22 cellular contexts compared by ENCODE assay signal in the genomic region with DNA sequence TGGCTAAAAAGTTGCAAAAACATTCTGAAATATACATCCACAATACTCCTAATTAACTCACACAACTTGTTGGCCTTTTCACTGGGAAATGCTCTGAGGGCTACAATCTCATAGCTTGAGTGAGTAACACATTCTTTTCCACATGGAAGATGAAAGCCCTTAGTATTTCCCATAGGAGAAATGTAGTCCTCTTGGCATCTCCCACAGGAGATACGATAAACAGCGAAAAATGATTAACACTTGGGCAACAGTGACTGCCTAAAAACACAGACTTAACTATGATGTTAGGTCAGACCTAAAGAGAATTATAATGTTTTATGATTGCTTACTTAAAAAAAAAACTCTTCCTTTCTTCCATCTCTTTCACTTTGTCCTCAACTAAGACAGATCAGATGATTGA.
"Had no signal": no experiment of that assay in that cellular context is flagged by ENCODE, and none has a peak within 500 bp of the region (broad histone marks: within the 10 kb centered on the region; RNA-seq: fewer than 3 reads in every experiment).

No MANE protein-coding gene starts in this region.

- H3K27me3 ChIP-seq: esophagus muscularis mucosa, foreskin keratinocyte, sigmoid colon, testis, tibial nerve, upper lobe of right lung, vagina had no signal

- DNase-seq: effector memory CD8-positive, alpha-beta T cell; foreskin keratinocyte; hippocampal formation; lower lobe of right lung; mesenchymal stem cell; midbrain; occipital lobe; sigmoid colon; stimulated activated CD4-positive, alpha-beta T cell treated with anti-CD3 and anti-CD28 coated beads, Interleukin-2, amount 100 ng/mL, for 24 hours; stimulated activated CD4-positive, alpha-beta T cell treated with anti-CD3 and anti-CD28 coated beads, Interleukin-4, amount 100 ng/mL, for 4 hours; stimulated activated naive B cell treated with anti-CD40 and anti-IgM and Interleukin-4, amounts not matched to agents 10 μg/mL and 1 μg/mL and 100 μg/mL, for 72 hours; stimulated activated naive CD8-positive, alpha-beta T cell treated with anti-CD3 and anti-CD28 coated beads, Interleukin-15, amount 100 ng/mL, for 72 hours; testis; upper lobe of right lung had no signal

- H3K9me3 ChIP-seq: esophagus muscularis mucosa, lower lobe of right lung, prostate gland, sigmoid colon, testis, tibial nerve, upper lobe of right lung, vagina had no signal

- ATAC-seq: effector memory CD8-positive, alpha-beta T cell; foreskin keratinocyte; left lobe of liver; lower lobe of right lung; stimulated activated naive B cell treated with anti-CD40 and anti-IgM and Interleukin-4, amounts not matched to agents 10 μg/mL and 1 μg/mL and 100 μg/mL, for 72 hours; stimulated activated naive CD8-positive, alpha-beta T cell treated with anti-CD3 and anti-CD28 coated beads, Interleukin-15, amount 100 ng/mL, for 72 hours; upper lobe of right lung had no signal

- H3K4me1 ChIP-seq: foreskin keratinocyte, lower lobe of right lung, parathyroid adenoma, upper lobe of right lung, vagina had no signal

- H3K27ac ChIP-seq: epithelial cell of prostate, esophagus muscularis mucosa, foreskin keratinocyte, lower lobe of right lung, parathyroid adenoma, prostate gland, sigmoid colon, skin epidermis, testis, tibial nerve, upper lobe of right lung, vagina had no signal

- H3K36me3 ChIP-seq: esophagus muscularis mucosa, lower lobe of right lung, prostate gland, sigmoid colon, tibial nerve, upper lobe of right lung, vagina had no signal

- H3K4me3 ChIP-seq: esophagus muscularis mucosa, lower lobe of right lung, prostate gland, sigmoid colon, skin epidermis, testis, tibial nerve, upper lobe of right lung, vagina had no signal
